Comparison of ENCODE assay signal across 8 cellular contexts in the genomic region with DNA sequence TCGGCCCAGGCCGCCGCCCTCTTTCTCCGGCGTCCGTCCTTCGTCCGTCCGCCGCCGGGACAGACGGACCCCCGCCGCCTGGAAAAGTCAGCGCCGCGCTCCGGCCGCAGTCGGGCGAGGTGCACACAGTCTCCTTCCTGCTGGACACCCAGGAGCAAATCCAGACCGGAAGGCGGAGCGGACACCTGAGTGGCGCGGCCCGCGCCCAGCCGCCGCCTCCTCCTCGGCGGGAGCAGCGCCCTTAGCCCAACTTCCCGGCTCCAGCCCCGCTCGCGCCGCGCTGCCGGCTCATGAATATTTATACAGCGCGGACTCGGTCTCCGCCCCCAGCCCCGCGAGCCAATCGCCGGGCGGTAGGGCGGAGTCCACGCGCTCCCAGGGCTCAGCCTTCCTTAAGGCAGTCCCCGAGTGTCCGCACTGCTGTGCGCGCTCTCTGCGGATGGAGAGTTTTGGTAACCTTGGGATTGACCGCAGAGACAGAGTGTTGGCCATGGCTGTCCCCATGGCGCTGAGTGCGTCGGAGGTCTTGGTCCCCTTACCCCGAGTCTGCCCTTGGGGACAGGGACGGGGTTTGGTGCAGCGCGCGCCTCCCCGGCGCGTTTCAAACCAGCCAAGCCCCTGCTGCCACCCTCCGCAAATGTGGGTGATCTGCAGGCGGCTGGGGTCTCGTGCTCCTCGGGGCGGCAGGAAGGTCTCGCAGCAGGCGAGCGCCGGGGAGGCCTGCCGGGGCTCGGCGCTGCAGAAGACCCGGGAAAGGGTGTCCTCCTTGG. TPM values are rescaled to one million over a fixed set of nuclear protein-coding genes. Genes with fewer than 3 reads are reported as not detected.
DNase-seq lines count a peak whose midpoint lies in the region; ATAC-seq, FAIRE-seq and TF ChIP-seq lines count a peak whose summit lies in the region.

FZD8 (minus strand) TSS at position 274 of the 770 bp plus-strand sequence. CDS start 867 bp downstream, outside the sequence.

- H3K27ac ChIP-seq in VCaP: peak within 1 kb of the TSS; percentile 91
- peak within 1 kb of the TSS in 17 of 21 experiments; percentile 4 to 88 (median 73) for H3K27ac ChIP-seq in skin epidermis

- no peaks in the 10 kb centered on the region for H3K27me3 ChIP-seq in bronchial epithelial cell (ENCODE audit: control insufficient read depth, insufficient read depth, low read length)

- ATAC-seq in GM18505 (IDR thresholded peaks at IDR 0.05; ENCODE audit: unreplicated experiment): peak; percentile 90
- peak; percentile 87 for ATAC-seq in HG02884 (IDR thresholded peaks at IDR 0.05; ENCODE audit: unreplicated experiment)

- no peaks in the 10 kb centered on the region for H3K36me3 ChIP-seq in bronchial epithelial cell (ENCODE audit: control insufficient read depth, insufficient read depth, low read length)

- TF ChIP-seq POLR2A in GM18505 (IDR thresholded peaks at IDR 0.05; ENCODE audit: borderline replicate concordance, extremely low read depth, insufficient read depth, insufficient read length): no peak

- no peak for FAIRE-seq in bronchial epithelial cell (lab: Jason Lieb, UNC)

- TF ChIP-seq CTCF in VCaP (conservative IDR thresholded peaks at IDR 0.05): peak; percentile 18; the same call in 1 of the 2 replicates
- TF ChIP-seq CTCF in bronchial epithelial cell (IDR thresholded peaks at IDR 0.05; ENCODE audit: insufficient read depth, low read length, severe bottlenecking): no peak

- DNase-seq in NCI-H1694 treated with DMSO at 0.1 percent for 48 hours (lab: John Stamatoyannopoulos, UW) (peak; percentile 88), bronchial epithelial cell (ENCODE audit: low read depth) (peak; percentile 78), iPS-NIHi7 (ENCODE audit: extremely low spot score) (peak; percentile 86), AML-193 (lab: John Stamatoyannopoulos, UW) (no peak)

- peak within 1 kb of the TSS; percentile 49 for H3K4me3 ChIP-seq in bronchial epithelial cell (ENCODE audit: low read depth, low read length)
- peak within 1 kb of the TSS; percentile 44 to 91 (median 60) for H3K4me3 ChIP-seq in skin epidermis

RNA-seq across cellular contexts. Expression of gene FZD8, which starts in this region (rescaled TPM):
- total RNA-seq in bronchial epithelial cell: 5.2 and 6.8 TPM in 2 replicates

Comparison
In these comparisons a context has a peak if more than half of its experiments do, and no peak if none do; other contexts are left out.
1. DNase-seq: peak in NCI-H1694 treated with DMSO at 0.1 percent for 48 hours (single experiment), bronchial epithelial cell (single experiment) and iPS-NIHi7 (single experiment); none in AML-193 (0 of 2).